In the genomic region with DNA sequence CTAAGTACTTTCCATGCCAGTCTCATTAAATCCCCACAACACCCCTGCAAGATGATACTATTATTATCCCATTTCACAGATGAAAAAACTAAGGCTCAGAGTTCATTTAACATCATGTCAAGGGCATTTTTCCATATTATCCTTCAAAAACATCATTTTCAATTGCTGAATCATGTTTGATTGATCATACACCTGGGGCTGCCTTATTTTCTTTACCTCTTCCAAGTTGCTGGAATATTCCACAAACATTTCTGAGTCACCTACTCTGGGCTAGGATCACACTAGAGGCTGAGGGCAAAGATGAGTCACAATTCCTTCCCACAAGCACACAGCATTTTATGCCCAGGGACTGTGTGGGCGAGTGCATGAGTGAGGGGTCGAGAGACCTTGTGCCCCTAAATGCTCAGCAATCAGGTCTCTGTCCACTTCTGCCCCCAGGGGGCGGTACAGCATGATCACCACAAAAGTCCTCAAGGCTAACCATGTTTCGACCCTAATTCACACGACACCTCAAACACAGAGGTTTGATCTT, we compare ENCODE assay signal across 8 cellular contexts. TPM values are rescaled to one million over a fixed set of nuclear protein-coding genes. Genes with fewer than 3 reads are reported as not detected.
DNase-seq lines count a peak whose midpoint lies in the region; ATAC-seq, FAIRE-seq and TF ChIP-seq lines count a peak whose summit lies in the region.

No MANE protein-coding gene starts in this region.

- no peaks in the 10 kb centered on the region for H3K36me3 ChIP-seq in esophagus muscularis mucosa

- H3K4me1 ChIP-seq in esophagus muscularis mucosa = peaks cover 6 to 29% (median 14%) of the 10 kb centered on the region in 4 donors

- intact Hi-C loops in esophagus muscularis mucosa (cut with DNase I) = no loop called here

- peaks cover 0 to 14% (median 0%) of the 10 kb centered on the region in 4 donors for H3K27me3 ChIP-seq in esophagus muscularis mucosa

- no peak for ATAC-seq in HG02840 (IDR thresholded peaks at IDR 0.05; ENCODE audit: low FRiP score, unreplicated experiment)

- DNase-seq in D721Med (ENCODE audit: insufficient read length, low spot score) (no peak), esophagus muscularis mucosa (ENCODE audit: extremely low spot score) (no peak), DMS79 treated with DMSO at 0.1 percent for 48 hours (lab: John Stamatoyannopoulos, UW) (no peak), amniotic stem cell (lab: John Stamatoyannopoulos, UW) (no peak)
- peak; percentile 55 for DNase-seq in Jurkat, Clone E6-1 (ENCODE audit: low read depth, low spot score)
- DNase-seq in activated CD4-positive, alpha-beta T cell treated with anti-CD3 and anti-CD28 coated beads, Interleukin-2, amount 50 U/mL, for 4 hours = peak; percentile 52 to 57
- DNase-seq in stimulated activated CD4-positive, alpha-beta T cell treated with anti-CD3 and anti-CD28 coated beads, Interleukin-1b, Interleukin-23, amount 100 ng/mL, for 48 hours = peak; percentile 55

- no peak for TF ChIP-seq POLR2A in esophagus muscularis mucosa (IDR thresholded peaks at IDR 0.05; ENCODE audit: low read depth)

- TF ChIP-seq CTCF in D721Med (IDR thresholded peaks at IDR 0.05; ENCODE audit: insufficient read depth, missing control alignments) = peak; percentile 38
- peak; percentile 31 to 46 (median 42) for TF ChIP-seq CTCF in esophagus muscularis mucosa (IDR thresholded peaks at IDR 0.05)

- no peak for FAIRE-seq in D721Med (lab: Jason Lieb, UNC)

- WGBS in esophagus muscularis mucosa = 55% methylated on average over 5 of the region's 5 CpGs

- no peak for TF ChIP-seq EP300 in esophagus muscularis mucosa (IDR thresholded peaks at IDR 0.05)

- H3K27ac ChIP-seq in esophagus muscularis mucosa (replicated peaks in 1 of 4) = no peak overlapping the region

- H3K9me3 ChIP-seq in esophagus muscularis mucosa = peaks cover 0 to 4% (median 0%) of the 10 kb centered on the region in 4 donors

- H3K4me3 ChIP-seq in Jurkat, Clone E6-1 (ENCODE audit: low read length) = no peak overlapping the region
- H3K4me3 ChIP-seq in esophagus muscularis mucosa = no peak overlapping the region

RNA-seq across cellular contexts. Expression of a gene that starts 14.1 kb away (rescaled TPM):
- polyA plus RNA-seq in Jurkat, Clone E6-1 (2012; ENCODE audit: insufficient read depth, insufficient read length) = not detected
- 10 to 100 TPM in 1 of 4 donors, 1 to 10 TPM in 3; 3.6 to 12.2 (median 7.1) TPM for total RNA-seq in esophagus muscularis mucosa

RNA-seq across cellular contexts. Expression of a gene that starts 21.7 kb away (rescaled TPM):
- 51.1 TPM for polyA plus RNA-seq in Jurkat, Clone E6-1 (2012; ENCODE audit: insufficient read depth, insufficient read length)
- 10 to 100 TPM in 2 of 4 donors, 1 to 10 TPM in 2; 7.2 to 15.7 (median 10.0) TPM for total RNA-seq in esophagus muscularis mucosa

RNA-seq across cellular contexts. Expression of a gene that starts 49.6 kb away (rescaled TPM):
- 109 TPM for polyA plus RNA-seq in Jurkat, Clone E6-1 (2012; ENCODE audit: insufficient read depth, insufficient read length)
- 100 to 1,000 TPM; 207 to 257 (median 242) TPM for total RNA-seq in esophagus muscularis mucosa

RNA-seq across cellular contexts. Expression of a gene that starts 51.0 kb away (rescaled TPM):
- polyA plus RNA-seq in Jurkat, Clone E6-1 (2012; ENCODE audit: insufficient read depth, insufficient read length) = 56.7 TPM
- 10 to 100 TPM; 31.6 to 48.0 (median 40.1) TPM for total RNA-seq in esophagus muscularis mucosa

Comparison
In these comparisons a context has a peak if more than half of its experiments do, and no peak if none do; other contexts are left out.
1. DNase-seq: peak in Jurkat, Clone E6-1 (single experiment), activated CD4-positive, alpha-beta T cell treated with anti-CD3 and anti-CD28 coated beads, Interleukin-2, amount 50 U/mL, for 4 hours (2 of 2) and stimulated activated CD4-positive, alpha-beta T cell treated with anti-CD3 and anti-CD28 coated beads, Interleukin-1b, Interleukin-23, amount 100 ng/mL, for 48 hours (single experiment); none in D721Med (single experiment), esophagus muscularis mucosa (single experiment), DMS79 treated with DMSO at 0.1 percent for 48 hours (single experiment) and amniotic stem cell (single experiment).